18 cellular contexts compared by ENCODE assay signal in genomic region chr13:45105895-45106294, GRCh38.
"Had no signal": no experiment of that assay in that cellular context is flagged by ENCODE, and none has a peak within 500 bp of the region (broad histone marks: within the 10 kb centered on the region; RNA-seq: fewer than 3 reads in every experiment).

No MANE protein-coding gene starts in this region.

- H3K4me1 ChIP-seq: breast epithelium, esophagus squamous epithelium, lower lobe of right lung, suprapubic skin, upper lobe of left lung had no signal

- H3K27ac ChIP-seq: breast epithelium, esophagus squamous epithelium, lower lobe of right lung, skin epidermis, suprapubic skin, upper lobe of left lung had no signal

- DNase-seq: activated CD4-positive, alpha-beta memory T cell treated with anti-CD3 and anti-CD28 coated beads for 36 hours; activated CD4-positive, alpha-beta T cell treated with anti-CD3 and anti-CD28 coated beads for 36 hours; activated naive CD4-positive, alpha-beta T cell treated with Interleukin-2 at 50 U/mL for 16 hours; activated naive CD8-positive, alpha-beta T cell treated with anti-CD3 and anti-CD28 coated beads, Interleukin-2, amount 50 U/mL, for 24 hours; activated T-cell treated with anti-CD3 and anti-CD28 coated beads, Interleukin-2, amount 50 U/mL, for 1 hour; cerebellar nuclear complex; effector CD8-positive, alpha-beta T cell; esophagus squamous epithelium; foreskin melanocyte; hypothalamus; lower lobe of right lung; nucleus accumbens; posterior cingulate gyrus; stimulated activated CD4-positive, alpha-beta T cell treated with anti-CD3 and anti-CD28 coated beads, Interleukin-2, amount 100 ng/mL, for 48 hours had no signal

- H3K4me3 ChIP-seq: breast epithelium, esophagus squamous epithelium, lower lobe of right lung, skin epidermis, suprapubic skin, upper lobe of left lung had no signal

- H3K9me3 ChIP-seq: breast epithelium, esophagus squamous epithelium, lower lobe of right lung, suprapubic skin, upper lobe of left lung had no signal

- H3K27me3 ChIP-seq: breast epithelium, upper lobe of left lung had no signal

- H3K36me3 ChIP-seq: breast epithelium, esophagus squamous epithelium, lower lobe of right lung, suprapubic skin, upper lobe of left lung had no signal
